ENCODE assay signal across 17 cellular contexts in genomic region chr6:119162134-119162761, GRCh38.
A peak's percentile ranks its signal among the peaks of the same experiment; 100 is the strongest.
DNase-seq lines count a peak whose midpoint lies in the region; ATAC-seq and TF ChIP-seq lines count a peak whose summit lies in the region.
"Had no signal": no experiment of that assay in that cellular context is flagged by ENCODE, and none has a peak within 500 bp of the region (broad histone marks: within the 10 kb centered on the region; RNA-seq: fewer than 3 reads in every experiment).

No MANE protein-coding gene starts in this region.

- no peak overlapping the region for H3K27ac ChIP-seq in transverse colon
- H3K27ac ChIP-seq: esophagus squamous epithelium, spleen, thoracic aorta had no signal

- H3K9me3 ChIP-seq in transverse colon: no peaks in the 10 kb centered on the region
- H3K9me3 ChIP-seq: esophagus squamous epithelium, spleen, thoracic aorta had no signal

- TF ChIP-seq POLR2A in transverse colon (IDR thresholded peaks at IDR 0.05): no peak

- H3K4me1 ChIP-seq in transverse colon: peaks cover 0 to 2% (median under 1%) of the 10 kb centered on the region in 4 donors

- H3K36me3 Mint-ChIP-seq in nephron (ENCODE audit: low read depth): no peaks in the 10 kb centered on the region
- H3K36me3 Mint-ChIP-seq: activated CD8-positive, alpha-beta memory T cell treated with anti-CD3 and anti-CD28 coated beads, Interleukin-2, amount 10 ng/mL, durations not matched to agents 7 days and 5 days; activated naive CD8-positive, alpha-beta T cell treated with anti-CD3 and anti-CD28 coated beads, Interleukin-2, amount 10 ng/mL, durations not matched to agents 7 days and 5 days; CD4-positive, CD25-positive, alpha-beta regulatory T cell had no signal

- in situ Hi-C loops in transverse colon (cut with MboI; ENCODE audit: low pct_ligation_motif_present in 1 of 4, low pct_unique_long_range_greater_than_20kb in 1 of 4, low sequenced_read_pairs in 3 of 4): no loop called here

- no peak for TF ChIP-seq EP300 in transverse colon (IDR thresholded peaks at IDR 0.05; ENCODE audit: low read depth)

- H3K4me3 ChIP-seq in transverse colon: no peak overlapping the region
- H3K4me3 ChIP-seq: esophagus squamous epithelium, spleen, thoracic aorta had no signal

- TF ChIP-seq CTCF in nephron (IDR thresholded peaks at IDR 0.05; ENCODE audit: unreplicated experiment in 3 of 3): no peak
- no peak for TF ChIP-seq CTCF in transverse colon (IDR thresholded peaks at IDR 0.05)

- DNase-seq in transverse colon (no peak), HCEC 1CT (no peak), cortex of kidney (lab: John Stamatoyannopoulos, UW) (no peak)
- DNase-seq: activated CD8-positive, alpha-beta memory T cell treated with anti-CD3 and anti-CD28 coated beads, Interleukin-2, amount 10 ng/mL, durations not matched to agents 7 days and 5 days; activated naive CD8-positive, alpha-beta T cell treated with anti-CD3 and anti-CD28 coated beads, Interleukin-2, amount 10 ng/mL, durations not matched to agents 7 days and 5 days; CD4-positive, CD25-positive, alpha-beta regulatory T cell; esophagus squamous epithelium; GDM1; mammary epithelial cell; NCI-H1930; spleen had no signal

- H3K27me3 ChIP-seq in transverse colon: no peaks in the 10 kb centered on the region
- H3K27me3 ChIP-seq: esophagus squamous epithelium, spleen had no signal

- H3K4me1 Mint-ChIP-seq in nephron: peaks cover 24% of the 10 kb centered on the region
- H3K4me1 Mint-ChIP-seq: CD4-positive, CD25-positive, alpha-beta regulatory T cell had no signal

- H3K36me3 ChIP-seq in transverse colon: no peaks in the 10 kb centered on the region
- H3K36me3 ChIP-seq: esophagus squamous epithelium, spleen, thoracic aorta had no signal

- no peak overlapping the region for H3K4me3 Mint-ChIP-seq in nephron
- H3K4me3 Mint-ChIP-seq: activated CD8-positive, alpha-beta memory T cell treated with anti-CD3 and anti-CD28 coated beads, Interleukin-2, amount 10 ng/mL, durations not matched to agents 7 days and 5 days; activated naive CD8-positive, alpha-beta T cell treated with anti-CD3 and anti-CD28 coated beads, Interleukin-2, amount 10 ng/mL, durations not matched to agents 7 days and 5 days; CD4-positive, CD25-positive, alpha-beta regulatory T cell had no signal

- ATAC-seq in GM19023 (IDR thresholded peaks at IDR 0.05; ENCODE audit: unreplicated experiment) (peak; percentile 68), GM21619 (IDR thresholded peaks at IDR 0.05; ENCODE audit: unreplicated experiment) (peak; percentile 77), HG03175 (IDR thresholded peaks at IDR 0.05; ENCODE audit: unreplicated experiment) (peak; percentile 62), HG02840 (IDR thresholded peaks at IDR 0.05; ENCODE audit: low FRiP score, unreplicated experiment) (no peak)
- ATAC-seq: activated CD8-positive, alpha-beta memory T cell treated with anti-CD3 and anti-CD28 coated beads, Interleukin-2, amount 10 ng/mL, durations not matched to agents 7 days and 5 days had no signal

- H3K27ac Mint-ChIP-seq in nephron: peak overlapping the region; percentile 4 to 81 (median 64)
- H3K27ac Mint-ChIP-seq: activated CD8-positive, alpha-beta memory T cell treated with anti-CD3 and anti-CD28 coated beads, Interleukin-2, amount 10 ng/mL, durations not matched to agents 7 days and 5 days; activated naive CD8-positive, alpha-beta T cell treated with anti-CD3 and anti-CD28 coated beads, Interleukin-2, amount 10 ng/mL, durations not matched to agents 7 days and 5 days; CD4-positive, CD25-positive, alpha-beta regulatory T cell had no signal

- intact Hi-C loops in transverse colon (cut with DNase I; ENCODE audit: low total_unique reads): no loop called here

- H3K9me3 Mint-ChIP-seq in nephron: no peaks in the 10 kb centered on the region
- H3K9me3 Mint-ChIP-seq: activated naive CD8-positive, alpha-beta T cell treated with anti-CD3 and anti-CD28 coated beads, Interleukin-2, amount 10 ng/mL, durations not matched to agents 7 days and 5 days had no signal

- 85% methylated on average over 2 of the region's 2 CpGs for whole genome bisulfite sequencing in transverse colon (ENCODE audit: low coverage in 1 of 2), 2 donors

- H3K27me3 Mint-ChIP-seq in nephron (ENCODE audit: low read depth): peaks cover 14% of the 10 kb centered on the region
